1 cellular context compared by ENCODE assay signal in the genomic region with DNA sequence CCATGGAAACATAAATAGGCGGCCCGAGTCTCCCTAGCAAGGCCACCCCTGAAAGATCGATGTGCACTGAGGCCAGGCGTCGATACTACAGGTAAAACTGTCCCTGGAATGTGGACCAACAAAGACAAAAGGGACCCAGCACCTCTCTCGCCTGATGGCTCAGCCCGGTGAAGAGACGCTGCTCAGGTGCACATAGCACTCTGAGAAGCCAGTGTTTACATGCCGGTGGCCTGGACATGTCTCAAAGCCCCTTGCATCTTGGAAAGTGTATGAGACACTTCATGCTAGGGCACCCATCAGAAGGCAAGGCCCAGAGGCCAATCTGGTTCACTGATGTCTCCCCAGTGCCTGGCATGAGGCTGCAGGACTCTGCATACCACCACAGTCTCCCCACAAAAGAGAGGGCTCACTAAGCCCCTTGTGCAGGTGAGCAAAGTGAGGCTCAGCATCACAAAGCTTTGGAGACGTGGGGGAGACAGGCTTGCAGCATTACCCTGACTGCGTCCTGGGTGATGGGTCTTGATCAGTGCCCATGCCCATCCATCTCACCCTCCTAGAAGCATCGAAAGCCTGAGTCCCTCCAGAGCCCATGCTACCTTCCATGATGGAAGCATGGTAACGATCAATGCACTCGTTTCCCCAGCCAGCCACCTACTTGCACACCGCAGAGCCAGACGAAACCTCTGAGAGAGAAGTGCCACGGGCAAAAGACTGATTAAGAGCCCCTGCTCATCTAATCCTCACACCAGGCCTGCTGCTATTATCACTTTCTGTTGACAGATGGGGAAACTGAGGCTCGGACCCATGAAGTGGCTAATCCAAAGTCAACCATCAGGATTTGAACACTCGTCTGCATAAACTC.
A peak's percentile ranks its signal among the peaks of the same experiment; 100 is the strongest.
TF ChIP-seq lines count a peak whose summit lies in the region.

No MANE protein-coding gene starts in this region.

TF ChIP-seq in H1, 55 proteins besides CTCF, POLR2A, EP300 and RAD21:
- TF ChIP-seq BRCA1 (IDR thresholded peaks at IDR 0.05; ENCODE audit: low read depth, low read length) (no peak), TEAD4 (IDR thresholded peaks at IDR 0.05; ENCODE audit: low read depth, low read length) (peak; percentile 9; the same call in 1 of the 2 replicates)
